19 cellular contexts compared by ENCODE assay signal in genomic region chr5:40776658-40776977, GRCh38. TPM values are rescaled to one million over a fixed set of nuclear protein-coding genes. Genes with fewer than 3 reads are reported as not detected.
DNase-seq lines count a peak whose midpoint lies in the region; ATAC-seq and TF ChIP-seq lines count a peak whose summit lies in the region.
"Had no signal": no experiment of that assay in that cellular context is flagged by ENCODE, and none has a peak within 500 bp of the region (broad histone marks: within the 10 kb centered on the region; RNA-seq: fewer than 3 reads in every experiment).

No MANE protein-coding gene starts in this region.

- peak overlapping the region; percentile 56 for H3K27ac Mint-ChIP-seq in activated T-cell treated with anti-CD3 and anti-CD28 coated beads, Interleukin-2, amount 50 U/mL, for 72 hours
- H3K27ac Mint-ChIP-seq in stimulated activated memory B cell treated with anti-CD40 and anti-IgM and Interleukin-4, amounts not matched to agents 10 μg/mL and 1 μg/mL and 100 μg/mL, for 72 hours = peak overlapping the region; percentile 5

- H3K79me2 ChIP-seq in PC-3 (ENCODE audit: low read length) = peaks cover 43% of the 10 kb centered on the region

- no peak for DNase-seq in activated T-cell treated with anti-CD3 and anti-CD28 coated beads, Interleukin-2, amount 50 U/mL, for 72 hours
- no peak for DNase-seq in activated T-cell treated with anti-CD3 and anti-CD28 coated beads for 4 hours
- DNase-seq in PC-3 = no peak
- peak; percentile 7 for DNase-seq in choroid plexus epithelial cell (ENCODE audit: low read depth)
- no peak for DNase-seq in amygdala (lab: John Stamatoyannopoulos, UW)
- DNase-seq: activated gamma-delta T cell treated with Interleukin-2 at 50 U/mL for 16 hours, adrenal gland, C1 segment of cervical spinal cord, left cardiac atrium, mesendoderm, MM.1S, NCI-H1436 treated with DMSO at 0.1 percent for 48 hours, NCI-H2171 treated with DMSO at 0.1 percent for 48 hours, posterior cingulate gyrus, uterus had no signal

- peaks cover 2 to 9% of the 10 kb centered on the region in 2 donors for H3K36me3 Mint-ChIP-seq in activated T-cell treated with anti-CD3 and anti-CD28 coated beads, Interleukin-2, amount 50 U/mL, for 72 hours (ENCODE audit: insufficient read depth in 2 of 2)
- H3K36me3 Mint-ChIP-seq in stimulated activated memory B cell treated with anti-CD40 and anti-IgM and Interleukin-4, amounts not matched to agents 10 μg/mL and 1 μg/mL and 100 μg/mL, for 72 hours = peaks cover 31% of the 10 kb centered on the region

- H3K4me3 ChIP-seq in PC-3 (ENCODE audit: low read length) (no peak overlapping the region), choroid plexus epithelial cell (ENCODE audit: low read depth, low read length) (no peak overlapping the region)
- H3K4me3 ChIP-seq: adrenal gland, suprapubic skin, uterus had no signal

- POLR2A ChIA-PET in PC-3 (lab: Charles Lee; ENCODE audit: unreplicated experiment) = no interaction called here

- CTCF ChIA-PET in PC-3 (lab: Charles Lee) = no interaction called here

- TF ChIP-seq CTCF in PC-3 (conservative IDR thresholded peaks at IDR 0.05; ENCODE audit: low read depth, low read length) (no peak), choroid plexus epithelial cell (conservative IDR thresholded peaks at IDR 0.05; ENCODE audit: low read depth, low read length) (no peak)

- 0 out of 2 replicates have a peak overlapping the region, but pooled peaks have one; percentile 24 for H3K4me2 ChIP-seq in PC-3 (ENCODE audit: low read length)

- no peak overlapping the region for H3K9ac ChIP-seq in PC-3 (ENCODE audit: low read length)

- no peaks in the 10 kb centered on the region for H3K9me3 Mint-ChIP-seq in activated T-cell treated with anti-CD3 and anti-CD28 coated beads, Interleukin-2, amount 50 U/mL, for 72 hours
- no peaks in the 10 kb centered on the region for H3K9me3 Mint-ChIP-seq in stimulated activated memory B cell treated with anti-CD40 and anti-IgM and Interleukin-4, amounts not matched to agents 10 μg/mL and 1 μg/mL and 100 μg/mL, for 72 hours

- H3K36me3 ChIP-seq in PC-3 (ENCODE audit: low read depth, low read length) = peaks cover 31% of the 10 kb centered on the region
- H3K36me3 ChIP-seq: uterus had no signal

- no peaks in the 10 kb centered on the region for H3K27me3 ChIP-seq in PC-3 (ENCODE audit: low read length)
- H3K27me3 ChIP-seq: adrenal gland, suprapubic skin, uterus had no signal

- peaks cover 15% of the 10 kb centered on the region for H3F3A ChIP-seq in PC-3 (ENCODE audit: low read length, unreplicated experiment)

- no peaks in the 10 kb centered on the region for H3K9me2 ChIP-seq in PC-3 (replicated peaks; ENCODE audit: low read length)

- no peaks in the 10 kb centered on the region for H3K27me3 Mint-ChIP-seq in activated T-cell treated with anti-CD3 and anti-CD28 coated beads, Interleukin-2, amount 50 U/mL, for 72 hours (ENCODE audit: low read depth)
- no peaks in the 10 kb centered on the region for H3K27me3 Mint-ChIP-seq in stimulated activated memory B cell treated with anti-CD40 and anti-IgM and Interleukin-4, amounts not matched to agents 10 μg/mL and 1 μg/mL and 100 μg/mL, for 72 hours

- H4K20me1 ChIP-seq in PC-3 (ENCODE audit: low read length) = peaks cover 26% of the 10 kb centered on the region; the same call in 1 of the 2 replicates

- no peaks in the 10 kb centered on the region for H3K9me3 ChIP-seq in PC-3 (ENCODE audit: low read length)
- H3K9me3 ChIP-seq: adrenal gland, suprapubic skin, uterus had no signal

- BruUV-seq in PC-3 (replicated peaks; lab: Mats Ljungman, UMichigan) = no TSS peak

- peak overlapping the region in 1 of 2 donors; percentile 24 for H3K4me3 Mint-ChIP-seq in activated T-cell treated with anti-CD3 and anti-CD28 coated beads, Interleukin-2, amount 50 U/mL, for 72 hours
- H3K4me3 Mint-ChIP-seq in stimulated activated memory B cell treated with anti-CD40 and anti-IgM and Interleukin-4, amounts not matched to agents 10 μg/mL and 1 μg/mL and 100 μg/mL, for 72 hours = no peak overlapping the region

- peaks cover 32% of the 10 kb centered on the region for H3K4me1 ChIP-seq in PC-3 (ENCODE audit: insufficient read depth, low read length)

- H3K4me1 Mint-ChIP-seq in activated T-cell treated with anti-CD3 and anti-CD28 coated beads, Interleukin-2, amount 50 U/mL, for 72 hours (ENCODE audit: low read depth) = peaks cover 20% of the 10 kb centered on the region
- H3K4me1 Mint-ChIP-seq in stimulated activated memory B cell treated with anti-CD40 and anti-IgM and Interleukin-4, amounts not matched to agents 10 μg/mL and 1 μg/mL and 100 μg/mL, for 72 hours = peaks cover 20% of the 10 kb centered on the region

- H3K27ac ChIP-seq in PC-3 (ENCODE audit: low read length) = peak overlapping the region; percentile 73
- H3K27ac ChIP-seq: adrenal gland, suprapubic skin, uterus had no signal

- intact Hi-C loops in PC-3 (cut with micrococcal nuclease) = no loop called here

- no peak overlapping the region for H2AFZ ChIP-seq in PC-3 (ENCODE audit: low read length)

- peak; percentile 5 to 50 for ATAC-seq in activated T-cell treated with anti-CD3 and anti-CD28 coated beads, Interleukin-2, amount 50 U/mL, for 72 hours (replicated peaks in 1 of 2)
- no peak for ATAC-seq in PC-3
- no peak for ATAC-seq in stimulated activated memory B cell treated with anti-CD40 and anti-IgM and Interleukin-4, amounts not matched to agents 10 μg/mL and 1 μg/mL and 100 μg/mL, for 72 hours
- ATAC-seq in HG03159 (IDR thresholded peaks at IDR 0.05; ENCODE audit: unreplicated experiment) = no peak
- no peak for ATAC-seq in GM21447 (IDR thresholded peaks at IDR 0.05; ENCODE audit: unreplicated experiment)
- ATAC-seq: left cardiac atrium had no signal

RNA-seq across cellular contexts. Expression of gene TTC33, which starts 20.9 kb away (rescaled TPM):
- total RNA-seq in activated T-cell treated with anti-CD3 and anti-CD28 coated beads, Interleukin-2, amount 50 U/mL, for 72 hours = 10 to 100 TPM; 29.4 to 33.5 TPM
- 9.0 and 11.6 TPM in 2 replicates for total RNA-seq in PC-3 (2014; rRNA removed)

RNA-seq across cellular contexts. Expression of gene PRKAA1, which starts 21.6 kb away (rescaled TPM):
- 10 to 100 TPM; 62.7 to 69.1 TPM for total RNA-seq in activated T-cell treated with anti-CD3 and anti-CD28 coated beads, Interleukin-2, amount 50 U/mL, for 72 hours
- total RNA-seq in PC-3 (2014; rRNA removed) = 84.5 and 86.0 TPM in 2 replicates

RNA-seq across cellular contexts. Expression of gene RPL37, which starts 58.4 kb away (rescaled TPM):
- 1,000 to 10,000 TPM; 2,016 to 2,043 TPM for total RNA-seq in activated T-cell treated with anti-CD3 and anti-CD28 coated beads, Interleukin-2, amount 50 U/mL, for 72 hours
- total RNA-seq in PC-3 (2014; rRNA removed) = 2,333 and 2,823 TPM in 2 replicates

Comparison
In these comparisons a context has a peak if more than half of its experiments do, and no peak if none do; other contexts are left out.
1. ATAC-seq: peak in activated T-cell treated with anti-CD3 and anti-CD28 coated beads, Interleukin-2, amount 50 U/mL, for 72 hours (2 of 2); none in PC-3 (single experiment), stimulated activated memory B cell treated with anti-CD40 and anti-IgM and Interleukin-4, amounts not matched to agents 10 μg/mL and 1 μg/mL and 100 μg/mL, for 72 hours (single experiment), HG03159 (single experiment) and GM21447 (single experiment).